ENCODE assay signal across 27 cellular contexts in the genomic region with DNA sequence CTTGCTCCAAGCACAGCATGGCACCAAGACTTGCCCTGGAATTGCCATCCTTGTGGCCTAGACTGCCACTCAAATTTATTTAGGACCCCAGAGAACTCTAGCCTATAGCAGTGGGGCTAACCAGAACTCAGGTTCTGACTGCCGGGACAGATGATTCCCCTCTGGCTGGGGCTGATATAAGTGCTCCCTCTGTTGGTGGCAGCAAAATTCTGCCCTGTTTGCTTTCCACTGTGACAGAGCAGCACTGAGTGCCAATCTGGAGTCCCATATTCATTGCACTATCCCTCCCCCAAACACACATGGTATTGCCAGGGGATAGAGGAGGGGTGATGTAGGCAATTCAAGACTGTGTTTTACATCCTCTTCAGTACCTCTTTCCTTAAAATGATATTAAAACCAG.
A peak's percentile ranks its signal among the peaks of the same experiment; 100 is the strongest.
DNase-seq lines count a peak whose midpoint lies in the region; ATAC-seq and TF ChIP-seq lines count a peak whose summit lies in the region.
"Had no signal": no experiment of that assay in that cellular context is flagged by ENCODE, and none has a peak within 500 bp of the region (broad histone marks: within the 10 kb centered on the region; RNA-seq: fewer than 3 reads in every experiment).

No MANE protein-coding gene starts in this region.

- H3K36me3 Mint-ChIP-seq in MCF 10A (ENCODE audit: insufficient read depth, unreplicated experiment): no peaks in the 10 kb centered on the region
- peaks cover 1% of the 10 kb centered on the region for H3K36me3 Mint-ChIP-seq in chondrocyte (ENCODE audit: low read depth)
- peaks cover 0 to 5% of the 10 kb centered on the region in 2 donors for H3K36me3 Mint-ChIP-seq in activated naive CD4-positive, alpha-beta T cell treated with anti-CD3 and anti-CD28 coated beads, Interleukin-2, amount 50 U/mL, for 72 hours
- H3K36me3 Mint-ChIP-seq: activated naive CD8-positive, alpha-beta T cell treated with anti-CD3 and anti-CD28 coated beads, Interleukin-2, amount 10 ng/mL, durations not matched to agents 7 days and 5 days; natural killer cell treated with Interleukin-12 subunit alpha and Interleukin-12 subunit beta and Interleukin-15 and Interleukin-18, amount 100 ng/mL, for 72 hours had no signal

- no peak for TF ChIP-seq POLR2A in spleen (IDR thresholded peaks at IDR 0.05)

- no peak for ATAC-seq in PC-3
- ATAC-seq in activated naive CD4-positive, alpha-beta T cell treated with anti-CD3 and anti-CD28 coated beads, Interleukin-2, amount 50 U/mL, for 72 hours: no peak
- ATAC-seq: foreskin keratinocyte; natural killer cell treated with Interleukin-12 subunit alpha and Interleukin-12 subunit beta and Interleukin-15 and Interleukin-18, amount 100 ng/mL, for 72 hours; upper lobe of right lung had no signal

- H3K4me2 ChIP-seq in mammary epithelial cell (ENCODE audit: insufficient read depth, low read depth, low read length) (no peak overlapping the region), PC-3 (ENCODE audit: low read length) (no peak overlapping the region)

- H4K20me1 ChIP-seq in mammary epithelial cell (ENCODE audit: insufficient read depth, low read length) (no peaks in the 10 kb centered on the region), PC-3 (ENCODE audit: low read length) (no peaks in the 10 kb centered on the region)

- H3K27ac ChIP-seq in mammary epithelial cell (ENCODE audit: insufficient read depth, low read depth, low read length) (no peak overlapping the region), PC-3 (ENCODE audit: low read length) (no peak overlapping the region), spleen (no peak overlapping the region)
- H3K27ac ChIP-seq: foreskin keratinocyte, left ventricle myocardium inferior, ovary, upper lobe of right lung had no signal

- in situ Hi-C loops in mammary epithelial cell (cut with MboI; ENCODE audit: low sequenced_read_pairs in 2 of 2): no loop called here
- in situ Hi-C loops in KBM-7 (cut with MboI; ENCODE audit: low pct_unique_long_range_greater_than_20kb, low sequenced_read_pairs): no loop called here

- H3F3A ChIP-seq in PC-3 (ENCODE audit: low read length, unreplicated experiment): no peaks in the 10 kb centered on the region

- H3K4me3 Mint-ChIP-seq in MCF 10A (ENCODE audit: unreplicated experiment): no peak overlapping the region
- H3K4me3 Mint-ChIP-seq in chondrocyte (ENCODE audit: unreplicated experiment): no peak overlapping the region
- H3K4me3 Mint-ChIP-seq: activated CD4-positive, alpha-beta memory T cell treated with anti-CD3 and anti-CD28 coated beads, Interleukin-2, amount 10 ng/mL, durations not matched to agents 7 days and 5 days; activated naive CD8-positive, alpha-beta T cell treated with anti-CD3 and anti-CD28 coated beads, Interleukin-2, amount 10 ng/mL, durations not matched to agents 7 days and 5 days; natural killer cell treated with Interleukin-12 subunit alpha and Interleukin-12 subunit beta and Interleukin-15 and Interleukin-18, amount 100 ng/mL, for 72 hours had no signal

- intact Hi-C loops in MCF 10A (cut with micrococcal nuclease) (loop anchor here (10.0 kb wide), 1 partner anchor 208 kb away; no protein-coding TSS in a partner anchor), mammary epithelial cell (cut with micrococcal nuclease) (loop anchor here (5.0 kb wide), 1 partner anchor 1084 kb away; a partner anchor contains a TSS), PC-3 (cut with micrococcal nuclease) (loop anchor here (10.0 kb wide), 1 partner anchor 612 kb away; no protein-coding TSS in a partner anchor), spleen (cut with DNase I; ENCODE audit: low total_unique reads) (no loop called here)

- BruUV-seq in MCF 10A (replicated peaks; lab: Mats Ljungman, UMichigan): no TSS peak
- no TSS peak for BruUV-seq in mammary epithelial cell (replicated peaks; lab: Mats Ljungman, UMichigan)
- BruUV-seq in PC-3 (replicated peaks; lab: Mats Ljungman, UMichigan): no TSS peak

- POLR2A ChIA-PET in MCF 10A (lab: Yijun Ruan, JAX): no interaction called here
- POLR2A ChIA-PET in PC-3 (lab: Charles Lee; ENCODE audit: unreplicated experiment): no interaction called here

- H3K27ac Mint-ChIP-seq in MCF 10A (ENCODE audit: low read depth, unreplicated experiment) (no peak overlapping the region), chondrocyte (ENCODE audit: unreplicated experiment) (no peak overlapping the region)
- H3K27ac Mint-ChIP-seq in activated naive CD4-positive, alpha-beta T cell treated with anti-CD3 and anti-CD28 coated beads, Interleukin-2, amount 50 U/mL, for 72 hours: no peak overlapping the region
- H3K27ac Mint-ChIP-seq: activated CD4-positive, alpha-beta memory T cell treated with anti-CD3 and anti-CD28 coated beads, Interleukin-2, amount 10 ng/mL, durations not matched to agents 7 days and 5 days; activated naive CD8-positive, alpha-beta T cell treated with anti-CD3 and anti-CD28 coated beads, Interleukin-2, amount 10 ng/mL, durations not matched to agents 7 days and 5 days; natural killer cell treated with Interleukin-12 subunit alpha and Interleukin-12 subunit beta and Interleukin-15 and Interleukin-18, amount 100 ng/mL, for 72 hours had no signal

- CTCF ChIA-PET in MCF 10A (lab: Yijun Ruan, JAX): interaction anchor here (1.0 kb wide), 1 partner anchor 999 kb away, joined by 3 read pairs; no protein-coding TSS in a partner anchor
- CTCF ChIA-PET in mammary epithelial cell (lab: Charles Lee; ENCODE audit: low non-redundant PET): no interaction called here
- CTCF ChIA-PET in PC-3 (lab: Charles Lee): no interaction called here

- H3K36me3 ChIP-seq in mammary epithelial cell (ENCODE audit: insufficient read depth, low read length): no peaks in the 10 kb centered on the region
- H3K36me3 ChIP-seq in PC-3 (ENCODE audit: low read depth, low read length): no peaks in the 10 kb centered on the region
- H3K36me3 ChIP-seq in spleen: no peaks in the 10 kb centered on the region
- H3K36me3 ChIP-seq: left ventricle myocardium inferior, ovary, upper lobe of right lung had no signal

- H3K9me2 ChIP-seq in PC-3 (replicated peaks; ENCODE audit: low read length): no peaks in the 10 kb centered on the region

- 89% methylated on average over 1 of the region's 1 CpG for WGBS in mammary epithelial cell (ENCODE audit: low coverage, missing lambda C conversion rate)
- 83 to 100% (median 100%) methylated on average over 1 of the region's 1 CpG for WGBS in spleen, 5 donors

- H3K4me1 Mint-ChIP-seq in MCF 10A (ENCODE audit: insufficient read depth, unreplicated experiment) (peaks cover 12% of the 10 kb centered on the region), chondrocyte (ENCODE audit: low read depth) (no peaks in the 10 kb centered on the region)
- H3K4me1 Mint-ChIP-seq: activated CD4-positive, alpha-beta memory T cell treated with anti-CD3 and anti-CD28 coated beads, Interleukin-2, amount 10 ng/mL, durations not matched to agents 7 days and 5 days; activated naive CD8-positive, alpha-beta T cell treated with anti-CD3 and anti-CD28 coated beads, Interleukin-2, amount 10 ng/mL, durations not matched to agents 7 days and 5 days had no signal

- H3K9ac ChIP-seq in mammary epithelial cell (ENCODE audit: insufficient read depth, low read length) (no peak overlapping the region), PC-3 (ENCODE audit: low read length) (no peak overlapping the region)

- H2AFZ ChIP-seq in mammary epithelial cell (ENCODE audit: low read depth, low read length) (no peak overlapping the region), PC-3 (ENCODE audit: low read length) (no peak overlapping the region)

- H3K79me2 ChIP-seq in mammary epithelial cell (ENCODE audit: insufficient read depth, low read length): no peaks in the 10 kb centered on the region
- H3K79me2 ChIP-seq in PC-3 (ENCODE audit: low read length): no peaks in the 10 kb centered on the region

- H3K9me3 Mint-ChIP-seq in MCF 10A (ENCODE audit: unreplicated experiment) (no peaks in the 10 kb centered on the region), chondrocyte (ENCODE audit: low read depth) (no peaks in the 10 kb centered on the region)
- H3K9me3 Mint-ChIP-seq in activated naive CD4-positive, alpha-beta T cell treated with anti-CD3 and anti-CD28 coated beads, Interleukin-2, amount 50 U/mL, for 72 hours: peaks cover 20 to 37% of the 10 kb centered on the region in 2 donors
- H3K9me3 Mint-ChIP-seq: activated naive CD8-positive, alpha-beta T cell treated with anti-CD3 and anti-CD28 coated beads, Interleukin-2, amount 10 ng/mL, durations not matched to agents 7 days and 5 days had no signal

- DNase-seq in MCF 10A (ENCODE audit: unreplicated experiment): no peak
- DNase-seq in mammary epithelial cell: no peak
- DNase-seq in PC-3: no peak
- DNase-seq in chondrocyte (ENCODE audit: low spot score): peak; percentile 19
- DNase-seq in spleen: peak; percentile 19
- DNase-seq in ureter (ENCODE audit: low spot score): no peak
- no peak for DNase-seq in KBM-7
- DNase-seq in activated naive CD4-positive, alpha-beta T cell treated with anti-CD3 and anti-CD28 coated beads, Interleukin-2, amount 50 U/mL, for 72 hours (ENCODE audit: low spot score in 2 of 2): no peak
- DNase-seq: activated CD4-positive, alpha-beta memory T cell treated with anti-CD3 and anti-CD28 coated beads, Interleukin-2, amount 10 ng/mL, durations not matched to agents 7 days and 5 days; activated CD4-positive, CD25-positive, alpha-beta regulatory T cell; activated naive CD8-positive, alpha-beta T cell treated with anti-CD3 and anti-CD28 coated beads, Interleukin-2, amount 10 ng/mL, durations not matched to agents 7 days and 5 days; AML-193; erythroblast; foreskin keratinocyte; Karpas-422; left ventricle myocardium inferior; midbrain; NCI-H1092; NCI-H2029 treated with DMSO at 0.1 percent for 48 hours; NCI-H2227 treated with DMSO at 0.1 percent for 48 hours; NCI-H69; ovary; retina; small intestine; substantia nigra; upper lobe of right lung had no signal

- H3K9me3 ChIP-seq in mammary epithelial cell (replicated peaks; ENCODE audit: insufficient read depth, low read length): no peaks in the 10 kb centered on the region
- H3K9me3 ChIP-seq in PC-3 (ENCODE audit: low read length): no peaks in the 10 kb centered on the region
- H3K9me3 ChIP-seq in spleen: peaks cover 0 to 5% (median 0%) of the 10 kb centered on the region in 8 donors
- H3K9me3 ChIP-seq: left ventricle myocardium inferior, ovary, upper lobe of right lung had no signal

- H3K27me3 Mint-ChIP-seq in MCF 10A (ENCODE audit: insufficient read depth, unreplicated experiment) (no peaks in the 10 kb centered on the region), chondrocyte (ENCODE audit: low read depth) (peaks cover 16% of the 10 kb centered on the region)
- H3K27me3 Mint-ChIP-seq: activated CD4-positive, alpha-beta memory T cell treated with anti-CD3 and anti-CD28 coated beads, Interleukin-2, amount 10 ng/mL, durations not matched to agents 7 days and 5 days; activated naive CD8-positive, alpha-beta T cell treated with anti-CD3 and anti-CD28 coated beads, Interleukin-2, amount 10 ng/mL, durations not matched to agents 7 days and 5 days; natural killer cell treated with Interleukin-12 subunit alpha and Interleukin-12 subunit beta and Interleukin-15 and Interleukin-18, amount 100 ng/mL, for 72 hours had no signal

- no peaks in the 10 kb centered on the region for H3K4me1 ChIP-seq in mammary epithelial cell (ENCODE audit: insufficient read depth, low read length)
- H3K4me1 ChIP-seq in PC-3 (ENCODE audit: insufficient read depth, low read length): no peaks in the 10 kb centered on the region
- no peaks in the 10 kb centered on the region for H3K4me1 ChIP-seq in spleen
- H3K4me1 ChIP-seq: foreskin keratinocyte, left ventricle myocardium inferior, upper lobe of right lung had no signal

- H3K4me3 ChIP-seq in mammary epithelial cell (replicated peaks in 1 of 3; ENCODE audit: insufficient read depth in 1 of 3, low read depth in 2 of 3, low read length in 3 of 3) (no peak overlapping the region), PC-3 (ENCODE audit: low read length) (no peak overlapping the region), spleen (no peak overlapping the region)
- H3K4me3 ChIP-seq: left ventricle myocardium inferior, ovary, upper lobe of right lung had no signal

- TF ChIP-seq CTCF in MCF 10A (IDR thresholded peaks at IDR 0.05; ENCODE audit: unreplicated experiment) (peak; percentile 10), mammary epithelial cell (conservative IDR thresholded peaks at IDR 0.05 in 1 of 2, IDR thresholded peaks at IDR 0.05 in 1 of 2; ENCODE audit: extremely low read depth in 1 of 2, insufficient read depth in 1 of 2, low read depth in 1 of 2, low read length in 2 of 2) (peak in 1 of 2 donors; percentile 32), PC-3 (conservative IDR thresholded peaks at IDR 0.05; ENCODE audit: low read depth, low read length) (peak; percentile 26; the same call in 1 of the 2 replicates), chondrocyte (IDR thresholded peaks at IDR 0.05) (no peak), spleen (IDR thresholded peaks at IDR 0.05 in 8 of 11, conservative IDR thresholded peaks at IDR 0.05 in 3 of 11) (no peak)

- dilution Hi-C loops in mammary epithelial cell (cut with HindIII; ENCODE audit: low sequenced_read_pairs): no loop called here

- H3K27me3 ChIP-seq in mammary epithelial cell (ENCODE audit: insufficient read depth, low read length) (peaks cover under 1% of the 10 kb centered on the region), PC-3 (ENCODE audit: low read length) (no peaks in the 10 kb centered on the region), spleen (replicated peaks in 1 of 7) (no peaks in the 10 kb centered on the region)
- H3K27me3 ChIP-seq: foreskin keratinocyte, ovary, upper lobe of right lung had no signal

Comparison
In these comparisons a context has a peak if more than half of its experiments do, and no peak if none do; other contexts are left out.
1. DNase-seq: peak in chondrocyte (single experiment) and spleen (single experiment); none in MCF 10A (single experiment), mammary epithelial cell (single experiment), PC-3 (single experiment), ureter (single experiment), KBM-7 (single experiment) and activated naive CD4-positive, alpha-beta T cell treated with anti-CD3 and anti-CD28 coated beads, Interleukin-2, amount 50 U/mL, for 72 hours (0 of 2).
2. CTCF ChIP-seq: peak in MCF 10A (single experiment) and PC-3 (single experiment); none in chondrocyte (single experiment) and spleen (0 of 11).